ENCODE assay signal across 17 cellular contexts in the genomic region with DNA sequence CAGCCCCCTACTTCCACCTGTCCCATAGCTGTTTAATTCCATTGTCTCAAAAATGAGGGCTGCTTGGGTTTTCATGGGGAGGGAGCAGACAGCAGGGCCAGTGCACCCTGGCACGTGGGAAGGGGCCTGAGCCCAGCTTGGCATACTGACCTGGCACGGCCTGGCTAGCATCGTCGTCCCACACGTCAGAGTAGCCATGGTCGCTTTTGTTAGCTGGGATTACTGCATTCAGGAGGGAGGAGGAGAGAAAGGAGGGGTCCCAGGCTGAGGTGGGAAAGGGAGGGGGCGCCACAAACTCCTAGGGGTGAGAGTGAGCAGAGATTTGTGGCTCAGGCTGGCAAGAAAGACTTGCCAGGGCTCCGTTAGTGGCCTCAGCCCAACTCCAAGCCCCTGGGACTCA.
"Had no signal": no experiment of that assay in that cellular context is flagged by ENCODE, and none has a peak within 500 bp of the region (broad histone marks: within the 10 kb centered on the region; RNA-seq: fewer than 3 reads in every experiment).

No MANE protein-coding gene starts in this region.

- H3K27ac ChIP-seq: ascending aorta, left ventricle myocardium inferior, parathyroid adenoma, right lobe of liver, stomach, transverse colon, WERI-Rb-1 had no signal

- H3K4me3 ChIP-seq: ascending aorta, left ventricle myocardium inferior, right lobe of liver, stomach, transverse colon had no signal

- H3K27ac Mint-ChIP-seq: activated naive CD4-positive, alpha-beta T cell treated with anti-CD3 and anti-CD28 coated beads, Interleukin-2, amount 50 U/mL, for 72 hours; nephron; stimulated activated memory B cell treated with anti-CD40 and anti-IgM and Interleukin-4, amounts not matched to agents 10 μg/mL and 1 μg/mL and 100 μg/mL, for 72 hours; T-cell had no signal

- H3K27me3 Mint-ChIP-seq: stimulated activated memory B cell treated with anti-CD40 and anti-IgM and Interleukin-4, amounts not matched to agents 10 μg/mL and 1 μg/mL and 100 μg/mL, for 72 hours; T-cell had no signal

- H3K9me3 ChIP-seq: ascending aorta, left ventricle myocardium inferior, right lobe of liver, stomach, transverse colon had no signal

- H3K4me3 Mint-ChIP-seq: nephron; stimulated activated memory B cell treated with anti-CD40 and anti-IgM and Interleukin-4, amounts not matched to agents 10 μg/mL and 1 μg/mL and 100 μg/mL, for 72 hours; T-cell had no signal

- H3K36me3 ChIP-seq: ascending aorta, left ventricle myocardium inferior, right lobe of liver, stomach, transverse colon, WERI-Rb-1 had no signal

- DNase-seq: activated CD4-positive, alpha-beta T cell treated with anti-CD3 and anti-CD28 coated beads for 1 hour; activated T-cell treated with anti-CD3 and anti-CD28 coated beads, Interleukin-2, amount 50 U/mL, for 1 hour; cortex of kidney; foreskin fibroblast; left ventricle myocardium inferior; right lobe of liver; small intestine; stimulated activated CD4-positive, alpha-beta T cell treated with anti-CD3 and anti-CD28 coated beads, Interleukin-2, amount 100 ng/mL, for 24 hours; stomach; T-cell; transverse colon; WERI-Rb-1 had no signal

- H3K9me3 Mint-ChIP-seq: activated naive CD4-positive, alpha-beta T cell treated with anti-CD3 and anti-CD28 coated beads, Interleukin-2, amount 50 U/mL, for 72 hours; nephron; stimulated activated memory B cell treated with anti-CD40 and anti-IgM and Interleukin-4, amounts not matched to agents 10 μg/mL and 1 μg/mL and 100 μg/mL, for 72 hours; T-cell had no signal

- H3K27me3 ChIP-seq: ascending aorta, right lobe of liver, stomach, transverse colon had no signal

- H3K9ac ChIP-seq: parathyroid adenoma had no signal

- H3K36me3 Mint-ChIP-seq: activated naive CD4-positive, alpha-beta T cell treated with anti-CD3 and anti-CD28 coated beads, Interleukin-2, amount 50 U/mL, for 72 hours; stimulated activated memory B cell treated with anti-CD40 and anti-IgM and Interleukin-4, amounts not matched to agents 10 μg/mL and 1 μg/mL and 100 μg/mL, for 72 hours; T-cell had no signal

- ATAC-seq: activated naive CD4-positive, alpha-beta T cell treated with anti-CD3 and anti-CD28 coated beads, Interleukin-2, amount 50 U/mL, for 72 hours; right lobe of liver; stimulated activated memory B cell treated with anti-CD40 and anti-IgM and Interleukin-4, amounts not matched to agents 10 μg/mL and 1 μg/mL and 100 μg/mL, for 72 hours; T-cell had no signal
